ENCODE assay signal across 8 cellular contexts in genomic region chr4:80183196-80184052, GRCh38. TPM values are rescaled to one million over a fixed set of nuclear protein-coding genes. Genes with fewer than 3 reads are reported as not detected.
DNase-seq lines count a peak whose midpoint lies in the region; ATAC-seq lines count a peak whose summit lies in the region.

No MANE protein-coding gene starts in this region.

- intact Hi-C loops in Right ventricle myocardium superior (cut with DNase I): no loop called here
- intact Hi-C loops in posterior cingulate gyrus (cut with DNase I): loop anchor here (5.0 kb wide), 1 partner anchor 34 kb away; no protein-coding TSS in a partner anchor

- no peaks in the 10 kb centered on the region for H3K27me3 Mint-ChIP-seq in activated T-cell treated with anti-CD3 and anti-CD28 coated beads, Interleukin-2, amount 50 U/mL, for 4 hours (ENCODE audit: low read depth)

- peak overlapping the region; percentile 98 for H3K4me3 Mint-ChIP-seq in activated T-cell treated with anti-CD3 and anti-CD28 coated beads, Interleukin-2, amount 50 U/mL, for 4 hours

- H3K4me1 Mint-ChIP-seq in activated T-cell treated with anti-CD3 and anti-CD28 coated beads, Interleukin-2, amount 50 U/mL, for 4 hours (ENCODE audit: low read depth): peaks cover 51% of the 10 kb centered on the region

- peaks cover 13% of the 10 kb centered on the region for H3K9me3 Mint-ChIP-seq in activated T-cell treated with anti-CD3 and anti-CD28 coated beads, Interleukin-2, amount 50 U/mL, for 4 hours

- DNase-seq in AML-193 (lab: John Stamatoyannopoulos, UW) (peak; percentile 31 to 42), HT-29 (ENCODE audit: low spot score) (peak; percentile 29), Right ventricle myocardium superior (peak; percentile 54), posterior cingulate gyrus (peak in 6 of 10 donors; percentile 23 to 89 (median 63))
- peak; percentile 38 for DNase-seq in activated T-cell treated with anti-CD3 and anti-CD28 coated beads, Interleukin-2, amount 50 U/mL, for 4 hours
- no peak for DNase-seq in stimulated activated CD4-positive, alpha-beta T cell treated with anti-CD3 and anti-CD28 coated beads, Interleukin-4, amount 100 ng/mL, for 24 hours

- peaks cover 6% of the 10 kb centered on the region for H3K36me3 Mint-ChIP-seq in activated T-cell treated with anti-CD3 and anti-CD28 coated beads, Interleukin-2, amount 50 U/mL, for 4 hours (ENCODE audit: insufficient read depth)

- ATAC-seq in GM19455 (IDR thresholded peaks at IDR 0.05; ENCODE audit: unreplicated experiment) (peak; percentile 72), Right ventricle myocardium superior (ENCODE audit: poor library complexity) (peak; percentile 66), GM21526 (IDR thresholded peaks at IDR 0.05; ENCODE audit: low FRiP score, unreplicated experiment) (no peak)
- peak; percentile 33 to 38 for ATAC-seq in activated T-cell treated with anti-CD3 and anti-CD28 coated beads, Interleukin-2, amount 50 U/mL, for 4 hours

RNA-seq across cellular contexts. Expression of gene PRDM8, which starts 13.9 kb away (rescaled TPM):
- 5.7 and 7.0 TPM in 2 replicates for total RNA-seq in HT-29 (2014; rRNA removed; shearing (Covaris generic))
- 1 to 10 TPM; 2.9 to 5.1 (median 3.7) TPM for total RNA-seq in activated T-cell treated with anti-CD3 and anti-CD28 coated beads, Interleukin-2, amount 50 U/mL, for 4 hours
- total RNA-seq in Right ventricle myocardium superior: 0.73 TPM
